9 cellular contexts compared by ENCODE assay signal in the genomic region with DNA sequence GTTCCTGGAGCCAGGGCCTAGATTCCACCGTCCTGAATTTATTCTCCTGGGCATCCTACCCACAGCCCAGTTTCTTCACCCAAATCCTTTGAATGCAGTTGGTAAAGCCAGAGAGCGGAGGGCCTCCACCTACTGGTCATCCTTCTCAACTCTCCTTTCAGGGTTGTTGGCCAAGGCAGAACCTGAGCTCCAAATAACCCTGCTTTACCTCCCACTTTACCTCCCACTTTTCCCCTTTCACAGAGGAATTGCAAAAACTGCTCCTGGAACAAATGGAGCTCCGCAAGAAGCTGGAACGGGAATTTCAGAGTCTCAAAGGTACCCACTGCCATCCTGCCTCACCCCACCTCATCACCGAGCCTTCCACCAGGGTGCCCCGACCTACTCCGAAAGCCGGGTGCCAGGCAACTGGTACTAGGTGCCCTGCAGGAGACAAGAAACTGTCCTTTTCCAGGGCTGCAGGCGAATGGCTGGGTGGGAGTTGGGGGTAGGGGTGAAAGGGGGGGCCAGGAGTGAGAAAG. TPM values are rescaled to one million over a fixed set of nuclear protein-coding genes. Genes with fewer than 3 reads are reported as not detected.
DNase-seq lines count a peak whose midpoint lies in the region; ATAC-seq and TF ChIP-seq lines count a peak whose summit lies in the region.
"Had no signal": no experiment of that assay in that cellular context is flagged by ENCODE, and none has a peak within 500 bp of the region (broad histone marks: within the 10 kb centered on the region; RNA-seq: fewer than 3 reads in every experiment).

No MANE protein-coding gene starts in this region.

- TF ChIP-seq CTCF in KMS-11 (conservative IDR thresholded peaks at IDR 0.05; ENCODE audit: low read depth, low read length), result 0 out of 2 replicates have a peak, but pooled peaks have one; percentile 22
- peak; percentile 54 for TF ChIP-seq CTCF in neural progenitor cell (IDR thresholded peaks at IDR 0.05)
- TF ChIP-seq CTCF in upper lobe of left lung (IDR thresholded peaks at IDR 0.05), result no peak

- no peak for TF ChIP-seq POLR2A in upper lobe of left lung (IDR thresholded peaks at IDR 0.05)

- H2AFZ ChIP-seq in KMS-11 (ENCODE audit: low read depth), result no peak overlapping the region
- no peak overlapping the region for H2AFZ ChIP-seq in neural progenitor cell (replicated peaks)

- H3K36me3 Mint-ChIP-seq in neural progenitor cell, result no peaks in the 10 kb centered on the region

- H3K4me1 ChIP-seq in KMS-11 (ENCODE audit: low read depth, poor library complexity, severe bottlenecking) (peaks cover 13% of the 10 kb centered on the region), neural progenitor cell (peaks cover 60% of the 10 kb centered on the region), upper lobe of left lung (peaks cover 49 to 72% (median 63%) of the 10 kb centered on the region in 4 donors)

- no peak overlapping the region for H3K4me3 Mint-ChIP-seq in neural progenitor cell
- H3K4me3 Mint-ChIP-seq: activated naive CD4-positive, alpha-beta T cell treated with anti-CD3 and anti-CD28 coated beads, Interleukin-2, amount 10 ng/mL, durations not matched to agents 7 days and 5 days had no signal

- no peak overlapping the region for H3K27ac Mint-ChIP-seq in neural progenitor cell
- H3K27ac Mint-ChIP-seq: activated naive CD4-positive, alpha-beta T cell treated with anti-CD3 and anti-CD28 coated beads, Interleukin-2, amount 10 ng/mL, durations not matched to agents 7 days and 5 days had no signal

- no peak for TF ChIP-seq EP300 in upper lobe of left lung (IDR thresholded peaks at IDR 0.05)

- H3K4me3 ChIP-seq in KMS-11 (IDR thresholded peaks at IDR 0.05; ENCODE audit: insufficient read depth, low read depth, low read length), result no peak overlapping the region
- peak overlapping the region; percentile 56 for H3K4me3 ChIP-seq in neural progenitor cell
- H3K4me3 ChIP-seq in upper lobe of left lung, result no peak overlapping the region

- no peak overlapping the region for H3K27ac ChIP-seq in KMS-11
- no peak overlapping the region for H3K27ac ChIP-seq in neural progenitor cell
- no peak overlapping the region for H3K27ac ChIP-seq in upper lobe of left lung

- H3K79me2 ChIP-seq in KMS-11 (ENCODE audit: insufficient read depth, low read depth) (no peaks in the 10 kb centered on the region), neural progenitor cell (ENCODE audit: low read depth) (no peaks in the 10 kb centered on the region)

- H3K4me2 ChIP-seq in KMS-11 (no peak overlapping the region), neural progenitor cell (peak overlapping the region; percentile 82)

- H3K9ac ChIP-seq in KMS-11 (no peak overlapping the region), neural progenitor cell (no peak overlapping the region)

- ATAC-seq in HG03139 (IDR thresholded peaks at IDR 0.05; ENCODE audit: unreplicated experiment) (no peak), upper lobe of left lung (ENCODE audit: low FRiP score in 2 of 2) (no peak)

- H3K27me3 Mint-ChIP-seq in neural progenitor cell (ENCODE audit: insufficient read depth, low read depth), result peaks cover 76% of the 10 kb centered on the region

- peaks cover 4% of the 10 kb centered on the region for H3K9me3 Mint-ChIP-seq in neural progenitor cell
- H3K9me3 Mint-ChIP-seq: activated naive CD4-positive, alpha-beta T cell treated with anti-CD3 and anti-CD28 coated beads, Interleukin-2, amount 10 ng/mL, durations not matched to agents 7 days and 5 days had no signal

- no peaks in the 10 kb centered on the region for H3K36me3 ChIP-seq in KMS-11 (ENCODE audit: insufficient read depth)
- H3K36me3 ChIP-seq in neural progenitor cell, result no peaks in the 10 kb centered on the region
- no peaks in the 10 kb centered on the region for H3K36me3 ChIP-seq in upper lobe of left lung

- H3K9me3 ChIP-seq in neural progenitor cell (ENCODE audit: low read depth) (no peaks in the 10 kb centered on the region), upper lobe of left lung (no peaks in the 10 kb centered on the region)

- peaks cover 35% of the 10 kb centered on the region for H3K4me1 Mint-ChIP-seq in neural progenitor cell

- DNase-seq in NCI-H1105 treated with DMSO at 0.1 percent for 48 hours (lab: John Stamatoyannopoulos, UW) (peak; percentile 15), NCI-H1105 (lab: John Stamatoyannopoulos, UW) (no peak), astrocyte of the hippocampus (ENCODE audit: low read depth, low spot score) (peak; percentile 48), neural progenitor cell (ENCODE audit: low spot score) (peak; percentile 72), upper lobe of left lung (no peak), anterior cingulate cortex (lab: John Stamatoyannopoulos, UW) (no peak)
- DNase-seq: activated naive CD4-positive, alpha-beta T cell treated with anti-CD3 and anti-CD28 coated beads, Interleukin-2, amount 10 ng/mL, durations not matched to agents 7 days and 5 days had no signal

- no peaks in the 10 kb centered on the region for H4K20me1 ChIP-seq in KMS-11 (ENCODE audit: insufficient read depth)
- H4K20me1 ChIP-seq in neural progenitor cell (ENCODE audit: low read depth), result peaks cover 33% of the 10 kb centered on the region

- H3K27me3 ChIP-seq in KMS-11 (ENCODE audit: insufficient read depth, low read depth) (no peaks in the 10 kb centered on the region; the same call in 1 of the 2 replicates), neural progenitor cell (peaks cover 99% of the 10 kb centered on the region), upper lobe of left lung (peaks cover 4 to 87% (median 54%) of the 10 kb centered on the region in 4 donors)

- H3F3A ChIP-seq in neural progenitor cell (ENCODE audit: low read depth), result peaks cover 52% of the 10 kb centered on the region

- 33 to 36% methylated on average over 9 of the region's 9 CpGs for WGBS in upper lobe of left lung, 2 donors

RNA-seq across cellular contexts. Expression of gene SKOR1, which starts 6.8 kb away (rescaled TPM):
- total RNA-seq in neural progenitor cell (ENCODE audit: low replicate concordance), result 0.09 and 0.51 TPM in 2 replicates
- total RNA-seq in upper lobe of left lung, result 1 to 10 TPM in 2 of 6 donors, under 1 TPM in 4; 0.44 to 4.2 (median 0.63) TPM

RNA-seq across cellular contexts. Expression of gene RNU6-1, which starts 7.8 kb away (rescaled TPM):
- total RNA-seq in neural progenitor cell (ENCODE audit: low replicate concordance) (not detected in 2 replicates), upper lobe of left lung (not detected)

Comparison
In these comparisons a context has a peak if more than half of its experiments do, and no peak if none do; other contexts are left out.
1. DNase-seq: peak in NCI-H1105 treated with DMSO at 0.1 percent for 48 hours (single experiment), astrocyte of the hippocampus (single experiment) and neural progenitor cell (single experiment); none in NCI-H1105 (single experiment), upper lobe of left lung (0 of 2) and anterior cingulate cortex (0 of 58).
2. CTCF ChIP-seq: peak in KMS-11 (single experiment) and neural progenitor cell (single experiment); none in upper lobe of left lung (0 of 6).